Comparison of ENCODE assay signal across 23 cellular contexts in genomic region chr10:14909101-14909500, GRCh38. TPM values are rescaled to one million over a fixed set of nuclear protein-coding genes. Genes with fewer than 3 reads are reported as not detected.
DNase-seq lines count a peak whose midpoint lies in the region; ATAC-seq and TF ChIP-seq lines count a peak whose summit lies in the region.
"Had no signal": no experiment of that assay in that cellular context is flagged by ENCODE, and none has a peak within 500 bp of the region (broad histone marks: within the 10 kb centered on the region; RNA-seq: fewer than 3 reads in every experiment).

No MANE protein-coding gene starts in this region.

- H3K36me3 ChIP-seq in upper lobe of right lung = peaks cover 69% of the 10 kb centered on the region

- no peaks in the 10 kb centered on the region for H3K27me3 ChIP-seq in upper lobe of right lung

- no peak overlapping the region for H3K4me3 Mint-ChIP-seq in T-helper 1 cell treated with Interleukin-12 subunit alpha and Interleukin-12 subunit beta and Interleukin-4 antibody, amounts not matched to agents 30 μg/mL and 1 μg/mL, for 36 hours
- no peak overlapping the region for H3K4me3 Mint-ChIP-seq in natural killer cell
- no peak overlapping the region for H3K4me3 Mint-ChIP-seq in natural killer cell treated with Interleukin-12 subunit alpha and Interleukin-12 subunit beta and Interleukin-15 and Interleukin-18, amount 100 ng/mL, for 72 hours
- no peak overlapping the region for H3K4me3 Mint-ChIP-seq in memory B cell
- H3K4me3 Mint-ChIP-seq: CD14-positive monocyte; CD8-positive, alpha-beta T cell; HFFc6 had no signal

- no peak overlapping the region for H3K4me3 ChIP-seq in upper lobe of right lung
- H3K4me3 ChIP-seq: GM12878 had no signal

- H3K4me1 Mint-ChIP-seq in T-helper 1 cell treated with Interleukin-12 subunit alpha and Interleukin-12 subunit beta and Interleukin-4 antibody, amounts not matched to agents 30 μg/mL and 1 μg/mL, for 36 hours (ENCODE audit: low read depth) = peaks cover 17% of the 10 kb centered on the region
- peaks cover 4 to 24% of the 10 kb centered on the region in 2 donors for H3K4me1 Mint-ChIP-seq in natural killer cell
- H3K4me1 Mint-ChIP-seq in natural killer cell treated with Interleukin-12 subunit alpha and Interleukin-12 subunit beta and Interleukin-15 and Interleukin-18, amount 100 ng/mL, for 72 hours (ENCODE audit: low read depth in 2 of 2) = peaks cover 5 to 8% of the 10 kb centered on the region in 2 donors
- H3K4me1 Mint-ChIP-seq in memory B cell = no peaks in the 10 kb centered on the region
- H3K4me1 Mint-ChIP-seq: CD14-positive monocyte had no signal

- H3K27ac ChIP-seq in VCaP (peak overlapping the region; percentile 81), upper lobe of right lung (no peak overlapping the region)
- H3K27ac ChIP-seq: HL-60 had no signal

- H3K27ac Mint-ChIP-seq in T-helper 1 cell treated with Interleukin-12 subunit alpha and Interleukin-12 subunit beta and Interleukin-4 antibody, amounts not matched to agents 30 μg/mL and 1 μg/mL, for 36 hours = peak overlapping the region; percentile 17
- peak overlapping the region; percentile 44 to 46 for H3K27ac Mint-ChIP-seq in natural killer cell
- no peak overlapping the region for H3K27ac Mint-ChIP-seq in natural killer cell treated with Interleukin-12 subunit alpha and Interleukin-12 subunit beta and Interleukin-15 and Interleukin-18, amount 100 ng/mL, for 72 hours
- peak overlapping the region; percentile 17 for H3K27ac Mint-ChIP-seq in memory B cell
- H3K27ac Mint-ChIP-seq: CD14-positive monocyte; CD8-positive, alpha-beta T cell; HFFc6 had no signal

- no peak for TF ChIP-seq CTCF in natural killer cell (IDR thresholded peaks at IDR 0.05)
- no peak for TF ChIP-seq CTCF in VCaP (conservative IDR thresholded peaks at IDR 0.05)
- no peak for TF ChIP-seq CTCF in upper lobe of right lung (IDR thresholded peaks at IDR 0.05)

- H3K27me3 Mint-ChIP-seq in T-helper 1 cell treated with Interleukin-12 subunit alpha and Interleukin-12 subunit beta and Interleukin-4 antibody, amounts not matched to agents 30 μg/mL and 1 μg/mL, for 36 hours (ENCODE audit: low read depth) = no peaks in the 10 kb centered on the region
- H3K27me3 Mint-ChIP-seq in natural killer cell (ENCODE audit: low read depth in 2 of 2) (no peaks in the 10 kb centered on the region), memory B cell (no peaks in the 10 kb centered on the region)
- H3K27me3 Mint-ChIP-seq in natural killer cell treated with Interleukin-12 subunit alpha and Interleukin-12 subunit beta and Interleukin-15 and Interleukin-18, amount 100 ng/mL, for 72 hours = no peaks in the 10 kb centered on the region

- H3K4me1 ChIP-seq in upper lobe of right lung = no peaks in the 10 kb centered on the region

- peaks cover 68% of the 10 kb centered on the region for H3K36me3 Mint-ChIP-seq in T-helper 1 cell treated with Interleukin-12 subunit alpha and Interleukin-12 subunit beta and Interleukin-4 antibody, amounts not matched to agents 30 μg/mL and 1 μg/mL, for 36 hours (ENCODE audit: low read depth)
- H3K36me3 Mint-ChIP-seq in natural killer cell = peaks cover 27% of the 10 kb centered on the region
- H3K36me3 Mint-ChIP-seq in natural killer cell treated with Interleukin-12 subunit alpha and Interleukin-12 subunit beta and Interleukin-15 and Interleukin-18, amount 100 ng/mL, for 72 hours = peaks cover 42% of the 10 kb centered on the region
- peaks cover 38% of the 10 kb centered on the region for H3K36me3 Mint-ChIP-seq in memory B cell

- H3K9me3 ChIP-seq in upper lobe of right lung = no peaks in the 10 kb centered on the region

- ATAC-seq in natural killer cell = no peak
- ATAC-seq in natural killer cell treated with Interleukin-12 subunit alpha and Interleukin-12 subunit beta and Interleukin-15 and Interleukin-18, amount 100 ng/mL, for 72 hours = no peak
- no peak for ATAC-seq in memory B cell (ENCODE audit: low read depth)
- ATAC-seq in upper lobe of right lung = no peak
- ATAC-seq: CD8-positive, alpha-beta T cell; GM12878; HCT116 had no signal

- peaks cover 5% of the 10 kb centered on the region for H3K9me3 Mint-ChIP-seq in T-helper 1 cell treated with Interleukin-12 subunit alpha and Interleukin-12 subunit beta and Interleukin-4 antibody, amounts not matched to agents 30 μg/mL and 1 μg/mL, for 36 hours
- H3K9me3 Mint-ChIP-seq in natural killer cell = no peaks in the 10 kb centered on the region
- H3K9me3 Mint-ChIP-seq in natural killer cell treated with Interleukin-12 subunit alpha and Interleukin-12 subunit beta and Interleukin-15 and Interleukin-18, amount 100 ng/mL, for 72 hours = no peaks in the 10 kb centered on the region
- H3K9me3 Mint-ChIP-seq in memory B cell = no peaks in the 10 kb centered on the region
- H3K9me3 Mint-ChIP-seq: HFFc6 had no signal

- intact Hi-C loops in natural killer cell (cut with micrococcal nuclease) (no loop called here), upper lobe of right lung (cut with DNase I) (no loop called here)

- no peak for DNase-seq in T-helper 1 cell
- DNase-seq in natural killer cell = no peak
- no peak for DNase-seq in natural killer cell treated with Interleukin-12 subunit alpha and Interleukin-12 subunit beta and Interleukin-15 and Interleukin-18, amount 100 ng/mL, for 72 hours (ENCODE audit: low spot score)
- DNase-seq in memory B cell (ENCODE audit: low spot score in 2 of 2) = no peak
- no peak for DNase-seq in amniotic stem cell (lab: John Stamatoyannopoulos, UW)
- no peak for DNase-seq in upper lobe of right lung
- DNase-seq: 8988T; CD8-positive, alpha-beta T cell; DMS 273 treated with DMSO at 0.1 percent for 48 hours; DMS53; DND-41; EL; GOT3; H7; HFFc6 had no signal

RNA-seq across cellular contexts. Expression of gene SUV39H2, which starts 30.4 kb away (rescaled TPM):
- total RNA-seq in natural killer cell (1 to 10 TPM; 3.8 to 5.4 (median 5.2) TPM), upper lobe of right lung (4.5 TPM)
- 10 to 100 TPM; 20.4 to 40.5 TPM for total RNA-seq in natural killer cell treated with Interleukin-12 subunit alpha and Interleukin-12 subunit beta and Interleukin-15 and Interleukin-18, amount 100 ng/mL, for 72 hours

RNA-seq across cellular contexts. Expression of gene DCLRE1C, which starts 44.8 kb away (rescaled TPM):
- 10 to 100 TPM; 21.7 to 31.3 (median 22.3) TPM for total RNA-seq in natural killer cell
- total RNA-seq in natural killer cell treated with Interleukin-12 subunit alpha and Interleukin-12 subunit beta and Interleukin-15 and Interleukin-18, amount 100 ng/mL, for 72 hours = 10 to 100 TPM; 24.8 to 37.3 TPM
- total RNA-seq in upper lobe of right lung = 11.3 TPM

RNA-seq across cellular contexts. Expression of gene MEIG1, which starts 50.1 kb away (rescaled TPM):
- not detected for total RNA-seq in natural killer cell
- total RNA-seq in natural killer cell treated with Interleukin-12 subunit alpha and Interleukin-12 subunit beta and Interleukin-15 and Interleukin-18, amount 100 ng/mL, for 72 hours = not detected
- not detected for total RNA-seq in upper lobe of right lung
- total RNA-seq: CD8-positive, alpha-beta T cell; G401; H7; HT1080 had no signal

Comparison
In these comparisons a context has a peak if more than half of its experiments do, and no peak if none do; other contexts are left out.
1. H3K27ac Mint-ChIP-seq: peak in T-helper 1 cell treated with Interleukin-12 subunit alpha and Interleukin-12 subunit beta and Interleukin-4 antibody, amounts not matched to agents 30 μg/mL and 1 μg/mL, for 36 hours (single experiment), natural killer cell (2 of 2) and memory B cell (single experiment); none in natural killer cell treated with Interleukin-12 subunit alpha and Interleukin-12 subunit beta and Interleukin-15 and Interleukin-18, amount 100 ng/mL, for 72 hours (0 of 2).